ENCODE assay signal across 8 cellular contexts in the genomic region with DNA sequence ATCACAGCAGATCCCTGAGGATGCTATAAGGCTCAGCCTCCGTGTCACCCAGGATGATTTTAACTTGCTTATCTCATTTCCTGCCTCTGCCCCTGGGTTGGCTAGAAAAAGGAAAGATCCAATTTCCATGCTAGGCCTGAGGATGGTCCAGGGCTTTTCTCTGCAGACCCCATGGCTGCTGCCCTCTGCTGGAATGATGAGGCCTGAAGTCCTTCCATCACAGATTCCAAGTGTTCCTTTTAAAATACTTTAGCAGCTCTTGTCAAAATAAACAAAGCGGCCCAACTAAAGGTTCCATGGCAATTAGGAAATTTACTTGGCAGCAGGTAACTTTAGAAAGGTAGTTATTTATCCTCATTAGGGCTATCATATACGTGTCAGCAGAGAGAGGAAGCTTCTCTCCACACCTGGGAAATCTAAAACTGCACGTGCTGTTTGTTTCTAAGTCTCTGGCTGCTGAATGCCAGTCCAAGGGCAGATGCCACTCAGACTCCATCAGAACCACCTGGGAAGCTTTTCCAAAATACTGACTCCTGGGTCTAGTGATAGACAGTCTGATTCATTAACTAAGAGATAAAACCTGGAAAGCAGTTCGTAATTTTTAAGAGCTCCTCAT.
DNase-seq lines count a peak whose midpoint lies in the region; ATAC-seq and TF ChIP-seq lines count a peak whose summit lies in the region.

No MANE protein-coding gene starts in this region.

- no peaks in the 10 kb centered on the region for H3K9me3 ChIP-seq in heart right ventricle
- no peaks in the 10 kb centered on the region for H3K9me3 ChIP-seq in CD8-positive, alpha-beta memory T cell (ENCODE audit: low read length)

- no peak overlapping the region for H3K27ac Mint-ChIP-seq in activated CD4-positive, alpha-beta T cell treated with anti-CD3 and anti-CD28 coated beads, Interleukin-2, amount 10 ng/mL, durations not matched to agents 24 days and 14 days
- no peak overlapping the region for H3K27ac Mint-ChIP-seq in CD8-positive, alpha-beta memory T cell

- H3K27me3 ChIP-seq in H7 (ENCODE audit: control insufficient read depth, insufficient read depth, low read length), result no peaks in the 10 kb centered on the region
- H3K27me3 ChIP-seq in heart right ventricle, result no peaks in the 10 kb centered on the region
- no peaks in the 10 kb centered on the region for H3K27me3 ChIP-seq in CD8-positive, alpha-beta memory T cell (ENCODE audit: insufficient read depth, low read length, poor library complexity, severe bottlenecking)

- DNase-seq in A172 (ENCODE audit: low spot score) (peak; percentile 73), H7 (peak; percentile 30), RPMI8226 (peak; percentile 8), heart right ventricle (no peak)
- DNase-seq in stimulated activated CD4-positive, alpha-beta T cell treated with anti-CD3 and anti-CD28 coated beads, Interleukin-4, amount 100 ng/mL, for 4 hours, result no peak
- DNase-seq in activated CD4-positive, alpha-beta T cell treated with anti-CD3 and anti-CD28 coated beads, Interleukin-2, amount 10 ng/mL, durations not matched to agents 24 days and 14 days, result no peak
- DNase-seq in CD8-positive, alpha-beta memory T cell, result no peak

- H3K36me3 ChIP-seq in H7 (replicated peaks; ENCODE audit: control insufficient read depth, insufficient read depth, low read length) (no peaks in the 10 kb centered on the region), heart right ventricle (no peaks in the 10 kb centered on the region)
- H3K36me3 ChIP-seq in CD8-positive, alpha-beta memory T cell (ENCODE audit: insufficient read depth, low read length), result no peaks in the 10 kb centered on the region

- no peaks in the 10 kb centered on the region for H3K4me1 ChIP-seq in heart right ventricle
- H3K4me1 ChIP-seq in CD8-positive, alpha-beta memory T cell (ENCODE audit: insufficient read depth, low read length), result no peaks in the 10 kb centered on the region

- H3K4me3 ChIP-seq in H7 (ENCODE audit: insufficient read depth, low read depth, low read length) (no peak overlapping the region), heart right ventricle (no peak overlapping the region)
- H3K4me3 ChIP-seq in CD8-positive, alpha-beta memory T cell (ENCODE audit: low read length), result no peak overlapping the region

- peaks cover 3% of the 10 kb centered on the region for H3K9me3 Mint-ChIP-seq in activated CD4-positive, alpha-beta T cell treated with anti-CD3 and anti-CD28 coated beads, Interleukin-2, amount 10 ng/mL, durations not matched to agents 24 days and 14 days
- peaks cover 3 to 14% (median 10%) of the 10 kb centered on the region in 5 donors for H3K9me3 Mint-ChIP-seq in CD8-positive, alpha-beta memory T cell

- no peaks in the 10 kb centered on the region for H3K36me3 Mint-ChIP-seq in activated CD4-positive, alpha-beta T cell treated with anti-CD3 and anti-CD28 coated beads, Interleukin-2, amount 10 ng/mL, durations not matched to agents 24 days and 14 days (ENCODE audit: low read depth)
- no peaks in the 10 kb centered on the region for H3K36me3 Mint-ChIP-seq in CD8-positive, alpha-beta memory T cell

- TF ChIP-seq CTCF in heart right ventricle (IDR thresholded peaks at IDR 0.05), result peak in 7 of 9 donors; percentile 35 to 59 (median 52)

- no peak overlapping the region for H3K27ac ChIP-seq in heart right ventricle
- no peak overlapping the region for H3K27ac ChIP-seq in CD8-positive, alpha-beta memory T cell (ENCODE audit: low read depth, low read length)

- H3K27me3 Mint-ChIP-seq in activated CD4-positive, alpha-beta T cell treated with anti-CD3 and anti-CD28 coated beads, Interleukin-2, amount 10 ng/mL, durations not matched to agents 24 days and 14 days, result no peaks in the 10 kb centered on the region
- H3K27me3 Mint-ChIP-seq in CD8-positive, alpha-beta memory T cell, result no peaks in the 10 kb centered on the region

- no peak overlapping the region for H3K4me3 Mint-ChIP-seq in activated CD4-positive, alpha-beta T cell treated with anti-CD3 and anti-CD28 coated beads, Interleukin-2, amount 10 ng/mL, durations not matched to agents 24 days and 14 days
- H3K4me3 Mint-ChIP-seq in CD8-positive, alpha-beta memory T cell, result no peak overlapping the region

- POLR2A ChIA-PET in CD8-positive, alpha-beta memory T cell (lab: Charles Lee), result no interaction called here

- CTCF ChIA-PET in CD8-positive, alpha-beta memory T cell (lab: Charles Lee), result no interaction called here

- no peaks in the 10 kb centered on the region for H3K4me1 Mint-ChIP-seq in activated CD4-positive, alpha-beta T cell treated with anti-CD3 and anti-CD28 coated beads, Interleukin-2, amount 10 ng/mL, durations not matched to agents 24 days and 14 days
- H3K4me1 Mint-ChIP-seq in CD8-positive, alpha-beta memory T cell, result no peaks in the 10 kb centered on the region

- ATAC-seq in heart right ventricle, result peak in 1 of 8 donors; percentile 47
- no peak for ATAC-seq in GM21423 (IDR thresholded peaks at IDR 0.05; ENCODE audit: unreplicated experiment)

- intact Hi-C loops in heart right ventricle (cut with DNase I), result loop anchor here in 2 of 10 donors (10.0 kb wide), 1 partner anchor 322 kb away; no protein-coding TSS in a partner anchor
- intact Hi-C loops in activated CD4-positive, alpha-beta T cell treated with anti-CD3 and anti-CD28 coated beads, Interleukin-2, amount 10 ng/mL, durations not matched to agents 24 days and 14 days (cut with micrococcal nuclease), result no loop called here

- 34 to 36% methylated on average over 5 of the region's 5 CpGs for WGBS in heart right ventricle, 2 donors

Comparison
In these comparisons a context has a peak if more than half of its experiments do, and no peak if none do; other contexts are left out.
1. DNase-seq: peak in A172 (single experiment), H7 (single experiment) and RPMI8226 (single experiment); none in heart right ventricle (0 of 2), stimulated activated CD4-positive, alpha-beta T cell treated with anti-CD3 and anti-CD28 coated beads, Interleukin-4, amount 100 ng/mL, for 4 hours (0 of 2), activated CD4-positive, alpha-beta T cell treated with anti-CD3 and anti-CD28 coated beads, Interleukin-2, amount 10 ng/mL, durations not matched to agents 24 days and 14 days (single experiment) and CD8-positive, alpha-beta memory T cell (0 of 5).